1 cellular context compared by ENCODE assay signal in genomic region chr10:75508814-75509306, GRCh38.
TF ChIP-seq lines count a peak whose summit lies in the region.

No MANE protein-coding gene starts in this region.

TF ChIP-seq in K562, 482 proteins besides CTCF, POLR2A, EP300 and RAD21 (continued from another document):
- TF ChIP-seq ZNF407 (IDR thresholded peaks at IDR 0.05; ENCODE audit: low read depth) = peak; percentile 77
